8 cellular contexts compared by ENCODE assay signal in the genomic region with DNA sequence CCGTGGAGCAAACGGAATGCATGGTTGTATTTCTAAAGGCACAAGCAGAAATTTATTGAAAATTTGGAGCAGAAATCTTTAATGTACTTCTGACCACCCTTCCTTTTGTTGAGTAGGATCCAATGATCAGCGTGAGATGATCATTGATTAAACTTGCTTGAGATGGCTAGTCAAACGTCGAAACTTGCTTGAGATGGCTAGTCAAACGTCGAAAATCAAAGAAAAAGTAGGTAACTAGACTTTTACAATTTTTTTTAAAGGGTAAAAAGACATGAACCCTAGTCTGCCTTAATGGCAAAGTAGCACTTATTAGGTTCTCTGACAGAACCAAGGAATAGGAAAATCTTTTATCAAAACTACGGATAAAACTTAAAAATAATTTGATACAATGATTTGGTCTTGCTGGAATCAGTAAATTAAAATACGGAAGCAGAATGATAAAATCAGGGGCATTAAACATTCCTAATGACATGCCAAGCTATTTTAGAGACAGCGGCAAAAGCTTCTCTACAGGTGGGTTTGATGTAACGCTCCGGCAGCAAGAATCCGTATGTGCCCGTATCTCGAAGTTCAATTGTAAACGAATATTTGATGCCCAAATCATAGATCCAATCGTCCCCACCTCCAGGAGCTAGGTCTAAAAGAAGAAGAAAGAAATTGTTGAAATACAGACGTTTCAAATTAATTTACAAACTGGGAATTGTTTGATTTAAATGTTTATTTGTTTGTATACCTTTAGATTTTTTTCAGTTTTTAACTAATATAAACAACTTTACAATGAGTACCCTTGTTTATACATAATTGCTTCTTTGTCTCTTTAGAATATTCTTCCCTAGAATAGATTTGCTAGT. TPM values are rescaled to one million over a fixed set of nuclear protein-coding genes. Genes with fewer than 3 reads are reported as not detected.
DNase-seq lines count a peak whose midpoint lies in the region; ATAC-seq and TF ChIP-seq lines count a peak whose summit lies in the region.

No MANE protein-coding gene starts in this region.

- no peaks in the 10 kb centered on the region for H3K9me3 Mint-ChIP-seq in activated CD8-positive, alpha-beta memory T cell treated with anti-CD3 and anti-CD28 coated beads, Interleukin-2, amount 10 ng/mL, durations not matched to agents 7 days and 5 days (ENCODE audit: low read depth)

- no peak for TF ChIP-seq CTCF in astrocyte of the cerebellum (IDR thresholded peaks at IDR 0.05; ENCODE audit: low read depth, low read length, missing control alignments)
- TF ChIP-seq CTCF in right lobe of liver (IDR thresholded peaks at IDR 0.05) = no peak
- no peak for TF ChIP-seq CTCF in tibial artery (IDR thresholded peaks at IDR 0.05)
- TF ChIP-seq CTCF in GM10248 (IDR thresholded peaks at IDR 0.05; ENCODE audit: control extremely low read depth, extremely low read depth, low read depth, missing control alignments) = no peak
- TF ChIP-seq CTCF in RWPE1 (conservative IDR thresholded peaks at IDR 0.05; ENCODE audit: low read depth) = no peak

- intact Hi-C loops in right lobe of liver (cut with DNase I) = no loop called here
- intact Hi-C loops in tibial artery (cut with DNase I; ENCODE audit: low total_unique reads) = no loop called here

- H3K4me3 Mint-ChIP-seq in activated CD8-positive, alpha-beta memory T cell treated with anti-CD3 and anti-CD28 coated beads, Interleukin-2, amount 10 ng/mL, durations not matched to agents 7 days and 5 days = peak overlapping the region; percentile 94

- H3K36me3 Mint-ChIP-seq in activated CD8-positive, alpha-beta memory T cell treated with anti-CD3 and anti-CD28 coated beads, Interleukin-2, amount 10 ng/mL, durations not matched to agents 7 days and 5 days = peaks cover 5% of the 10 kb centered on the region

- peak overlapping the region; percentile 96 for H3K4me3 ChIP-seq in astrocyte of the cerebellum (ENCODE audit: low read depth, low read length)
- H3K4me3 ChIP-seq in right lobe of liver = peak overlapping the region; percentile 70 to 73 (median 70)
- peak overlapping the region; percentile 65 to 75 for H3K4me3 ChIP-seq in tibial artery

- in situ Hi-C loops in astrocyte of the cerebellum (cut with HindIII; ENCODE audit: low sequenced_read_pairs) = no loop called here

- POLR2A ChIA-PET in GM10248 (lab: Yijun Ruan, JAX) (no interaction called here), RWPE1 (lab: Yijun Ruan, JAX; ENCODE audit: low non-redundant PET) (no interaction called here)

- peak overlapping the region; percentile 83 to 89 (median 88) for H3K27ac ChIP-seq in right lobe of liver
- H3K27ac ChIP-seq in tibial artery = peak overlapping the region; percentile 88 to 89
- no peak overlapping the region for H3K27ac ChIP-seq in RWPE1

- 33% methylated on average over 18 of the region's 18 CpGs for WGBS in right lobe of liver (ENCODE audit: insufficient coverage, low coverage, low lambda C conversion rate, missing lambda C conversion rate)

- DNase-seq in activated CD8-positive, alpha-beta memory T cell treated with anti-CD3 and anti-CD28 coated beads, Interleukin-2, amount 10 ng/mL, durations not matched to agents 7 days and 5 days = no peak
- DNase-seq in activated CD8-positive, alpha-beta memory T cell treated with anti-CD3 and anti-CD28 coated beads, Interleukin-2, amount 50 U/mL, for 48 hours = no peak
- DNase-seq in astrocyte of the cerebellum (ENCODE audit: low read depth) (no peak), right lobe of liver (no peak), tibial artery (no peak), GM10248 (ENCODE audit: extremely low spot score) (no peak), OCI-M2 (lab: John Stamatoyannopoulos, UW; ENCODE audit: unreplicated experiment) (no peak), RWPE1 (ENCODE audit: low spot score) (no peak)

- no peak for TF ChIP-seq POLR2A in right lobe of liver (IDR thresholded peaks at IDR 0.05)

- peaks cover 0 to 46% (median 17%) of the 10 kb centered on the region in 4 donors for H3K36me3 ChIP-seq in right lobe of liver
- H3K36me3 ChIP-seq in tibial artery = no peaks in the 10 kb centered on the region

- H3K4me1 ChIP-seq in right lobe of liver = peaks cover 0 to 14% (median 5%) of the 10 kb centered on the region in 4 donors
- peaks cover 0 to 26% (median 18%) of the 10 kb centered on the region in 4 donors for H3K4me1 ChIP-seq in tibial artery

- CTCF ChIA-PET in activated CD8-positive, alpha-beta memory T cell treated with anti-CD3 and anti-CD28 coated beads, Interleukin-2, amount 10 ng/mL, durations not matched to agents 7 days and 5 days (lab: Charles Lee) = interaction anchor here (0.6 to 1.3 kb wide), 2 partner anchors 108 to 243 kb away, joined by 3 read pairs; no protein-coding TSS in a partner anchor
- CTCF ChIA-PET in GM10248 (lab: Yijun Ruan, JAX) = interaction anchor here (1.0 to 2.0 kb wide), 6 partner anchors 9 to 268 kb away, joined by 3 to 9 read pairs (median 4); no protein-coding TSS in a partner anchor
- CTCF ChIA-PET in RWPE1 (lab: Yijun Ruan, JAX) = interaction anchor here (0.6 to 1.4 kb wide), 3 partner anchors 73 to 635 kb away, joined by 3 read pairs; a partner anchor contains a TSS

- ATAC-seq in activated CD8-positive, alpha-beta memory T cell treated with anti-CD3 and anti-CD28 coated beads, Interleukin-2, amount 10 ng/mL, durations not matched to agents 7 days and 5 days = no peak
- no peak for ATAC-seq in right lobe of liver

- H3K9me3 ChIP-seq in right lobe of liver = no peaks in the 10 kb centered on the region
- H3K9me3 ChIP-seq in tibial artery = no peaks in the 10 kb centered on the region

- H3K4me1 Mint-ChIP-seq in activated CD8-positive, alpha-beta memory T cell treated with anti-CD3 and anti-CD28 coated beads, Interleukin-2, amount 10 ng/mL, durations not matched to agents 7 days and 5 days = peaks cover 34% of the 10 kb centered on the region

- peaks cover 4% of the 10 kb centered on the region for H3K27me3 Mint-ChIP-seq in activated CD8-positive, alpha-beta memory T cell treated with anti-CD3 and anti-CD28 coated beads, Interleukin-2, amount 10 ng/mL, durations not matched to agents 7 days and 5 days

- peak overlapping the region; percentile 99 for H3K27ac Mint-ChIP-seq in activated CD8-positive, alpha-beta memory T cell treated with anti-CD3 and anti-CD28 coated beads, Interleukin-2, amount 10 ng/mL, durations not matched to agents 7 days and 5 days

- H3K27me3 ChIP-seq in right lobe of liver = no peaks in the 10 kb centered on the region
- no peaks in the 10 kb centered on the region for H3K27me3 ChIP-seq in tibial artery

RNA-seq across cellular contexts. Expression of a gene that starts 0.8 kb away (rescaled TPM):
- 10 to 100 TPM; 38.5 to 41.6 TPM for total RNA-seq in activated CD8-positive, alpha-beta memory T cell treated with anti-CD3 and anti-CD28 coated beads, Interleukin-2, amount 10 ng/mL, durations not matched to agents 7 days and 5 days
- 10 to 100 TPM; 20.3 to 52.8 (median 50.3) TPM for total RNA-seq in right lobe of liver

RNA-seq across cellular contexts. Expression of a gene that starts 51.4 kb away (rescaled TPM):
- total RNA-seq in activated CD8-positive, alpha-beta memory T cell treated with anti-CD3 and anti-CD28 coated beads, Interleukin-2, amount 10 ng/mL, durations not matched to agents 7 days and 5 days = not detected
- 100 to 1,000 TPM; 342 to 693 (median 554) TPM for total RNA-seq in right lobe of liver

Comparison
In these comparisons a context has a peak if more than half of its experiments do, and no peak if none do; other contexts are left out.
1. RNA of a gene that starts 51.4 kb away (total RNA-seq): 342 to 693 TPM in right lobe of liver; not detected in activated CD8-positive, alpha-beta memory T cell treated with anti-CD3 and anti-CD28 coated beads, Interleukin-2, amount 10 ng/mL, durations not matched to agents 7 days and 5 days; every median in the first group is over 100 times any median in the second.
2. Peak in every context shown above with its lines, with median percentiles within 50 percentile points of each other: H3K4me3 ChIP-seq.